In genomic region chr9:72315089-72315509, GRCh38 we compare ENCODE assay signal across 9 cellular contexts. TPM values are rescaled to one million over a fixed set of nuclear protein-coding genes. Genes with fewer than 3 reads are reported as not detected.
DNase-seq lines count a peak whose midpoint lies in the region; ATAC-seq and TF ChIP-seq lines count a peak whose summit lies in the region.
"Had no signal": no experiment of that assay in that cellular context is flagged by ENCODE, and none has a peak within 500 bp of the region (broad histone marks: within the 10 kb centered on the region; RNA-seq: fewer than 3 reads in every experiment).

No MANE protein-coding gene starts in this region.

- peaks cover 7% of the 10 kb centered on the region for H3K4me1 ChIP-seq in prostate gland (replicated peaks)

- ATAC-seq in stimulated activated effector memory CD8-positive, alpha-beta T cell treated with anti-CD3 and anti-CD28 coated beads, Interleukin-12 subunit alpha, Interleukin-12 subunit beta, amount 100 ng/mL, for 72 hours, result no peak

- H3K27me3 ChIP-seq in prostate gland (replicated peaks; ENCODE audit: insufficient read depth), result no peaks in the 10 kb centered on the region

- peak overlapping the region; percentile 71 to 84 for H3K27ac ChIP-seq in prostate gland

- peak; percentile 59 for DNase-seq in Calu3
- DNase-seq in NCI-H82 treated with DMSO at 0.1 percent for 48 hours (lab: John Stamatoyannopoulos, UW; ENCODE audit: unreplicated experiment), result peak; percentile 31
- DNase-seq in fibroblast of the conjunctiva (ENCODE audit: low read depth), result peak; percentile 61
- peak; percentile 59 for DNase-seq in prostate gland (ENCODE audit: low spot score)
- DNase-seq in stimulated activated CD4-positive, alpha-beta T cell treated with anti-CD3 and anti-CD28 coated beads, Interleukin-2, amount 100 ng/mL, for 48 hours, result no peak
- DNase-seq in SHP77 (lab: John Stamatoyannopoulos, UW), result no peak
- DNase-seq in NK-92 (lab: John Stamatoyannopoulos, UW; ENCODE audit: unreplicated experiment), result no peak
- DNase-seq in stimulated activated effector memory CD8-positive, alpha-beta T cell treated with anti-CD3 and anti-CD28 coated beads, Interleukin-12 subunit alpha, Interleukin-12 subunit beta, amount 100 ng/mL, for 72 hours (ENCODE audit: low spot score in 2 of 2), result no peak

- H3K9me3 Mint-ChIP-seq in Calu3 (ENCODE audit: low read depth, unreplicated experiment), result no peaks in the 10 kb centered on the region
- no peaks in the 10 kb centered on the region for H3K9me3 Mint-ChIP-seq in stimulated activated effector memory CD8-positive, alpha-beta T cell treated with anti-CD3 and anti-CD28 coated beads, Interleukin-12 subunit alpha, Interleukin-12 subunit beta, amount 100 ng/mL, for 72 hours

- no TSS peak for BruUV-seq in Calu3 (replicated peaks; lab: Mats Ljungman, UMichigan)

- peaks cover 6% of the 10 kb centered on the region for H3K36me3 Mint-ChIP-seq in Calu3 (ENCODE audit: insufficient read depth, unreplicated experiment)
- no peaks in the 10 kb centered on the region for H3K36me3 Mint-ChIP-seq in stimulated activated effector memory CD8-positive, alpha-beta T cell treated with anti-CD3 and anti-CD28 coated beads, Interleukin-12 subunit alpha, Interleukin-12 subunit beta, amount 100 ng/mL, for 72 hours
- H3K36me3 Mint-ChIP-seq: activated naive CD8-positive, alpha-beta T cell had no signal

- CTCF ChIA-PET in Calu3 (lab: Charles Lee), result interaction anchor here (0.6 to 1.9 kb wide), 7 partner anchors 10 to 291 kb away, joined by 4 to 11 read pairs (median 5); no protein-coding TSS in a partner anchor

- no peaks in the 10 kb centered on the region for H3K27me3 Mint-ChIP-seq in Calu3 (ENCODE audit: unreplicated experiment)
- H3K27me3 Mint-ChIP-seq: activated naive CD8-positive, alpha-beta T cell had no signal

- no peak for TF ChIP-seq CTCF in Calu3 (IDR thresholded peaks at IDR 0.05; ENCODE audit: unreplicated experiment)
- TF ChIP-seq CTCF in prostate gland (IDR thresholded peaks at IDR 0.05), result no peak

- no peaks in the 10 kb centered on the region for H3K9me3 ChIP-seq in prostate gland

- 2% methylated on average over 5 of the region's 5 CpGs for WGBS in prostate gland

- no peak for TF ChIP-seq POLR2A in prostate gland (IDR thresholded peaks at IDR 0.05)

- H3K36me3 ChIP-seq in prostate gland, result no peaks in the 10 kb centered on the region

- H3K4me3 ChIP-seq in prostate gland, result no peak overlapping the region

- intact Hi-C loops in Calu3 (cut with micrococcal nuclease; ENCODE audit: unreplicated experiment), result no loop called here
- intact Hi-C loops in prostate gland (cut with DNase I), result loop anchor here (1.0 kb wide), 1 partner anchor 48 kb away; no protein-coding TSS in a partner anchor

- H3K4me3 Mint-ChIP-seq in Calu3 (ENCODE audit: low read depth, unreplicated experiment), result peak overlapping the region; percentile 50
- H3K4me3 Mint-ChIP-seq in stimulated activated effector memory CD8-positive, alpha-beta T cell treated with anti-CD3 and anti-CD28 coated beads, Interleukin-12 subunit alpha, Interleukin-12 subunit beta, amount 100 ng/mL, for 72 hours, result no peak overlapping the region
- H3K4me3 Mint-ChIP-seq: activated naive CD8-positive, alpha-beta T cell had no signal

- H3K4me1 Mint-ChIP-seq in Calu3 (ENCODE audit: low read depth, unreplicated experiment), result peaks cover 29% of the 10 kb centered on the region
- no peaks in the 10 kb centered on the region for H3K4me1 Mint-ChIP-seq in stimulated activated effector memory CD8-positive, alpha-beta T cell treated with anti-CD3 and anti-CD28 coated beads, Interleukin-12 subunit alpha, Interleukin-12 subunit beta, amount 100 ng/mL, for 72 hours

- H3K27ac Mint-ChIP-seq in Calu3 (ENCODE audit: unreplicated experiment), result peak overlapping the region; percentile 85
- no peak overlapping the region for H3K27ac Mint-ChIP-seq in stimulated activated effector memory CD8-positive, alpha-beta T cell treated with anti-CD3 and anti-CD28 coated beads, Interleukin-12 subunit alpha, Interleukin-12 subunit beta, amount 100 ng/mL, for 72 hours
- H3K27ac Mint-ChIP-seq: activated naive CD8-positive, alpha-beta T cell had no signal

RNA-seq across cellular contexts. Expression of gene ZFAND5, which starts 49.9 kb away (rescaled TPM):
- total RNA-seq in Calu3 (2022) (113 and 115 TPM in 2 replicates), prostate gland (100 to 1,000 TPM; 143 to 288 TPM)

Comparison
In these comparisons a context has a peak if more than half of its experiments do, and no peak if none do; other contexts are left out.
1. DNase-seq: peak in Calu3 (single experiment), NCI-H82 treated with DMSO at 0.1 percent for 48 hours (single experiment), fibroblast of the conjunctiva (single experiment) and prostate gland (single experiment); none in stimulated activated CD4-positive, alpha-beta T cell treated with anti-CD3 and anti-CD28 coated beads, Interleukin-2, amount 100 ng/mL, for 48 hours (0 of 2), SHP77 (0 of 2), NK-92 (single experiment) and stimulated activated effector memory CD8-positive, alpha-beta T cell treated with anti-CD3 and anti-CD28 coated beads, Interleukin-12 subunit alpha, Interleukin-12 subunit beta, amount 100 ng/mL, for 72 hours (0 of 2).